In the genomic region with DNA sequence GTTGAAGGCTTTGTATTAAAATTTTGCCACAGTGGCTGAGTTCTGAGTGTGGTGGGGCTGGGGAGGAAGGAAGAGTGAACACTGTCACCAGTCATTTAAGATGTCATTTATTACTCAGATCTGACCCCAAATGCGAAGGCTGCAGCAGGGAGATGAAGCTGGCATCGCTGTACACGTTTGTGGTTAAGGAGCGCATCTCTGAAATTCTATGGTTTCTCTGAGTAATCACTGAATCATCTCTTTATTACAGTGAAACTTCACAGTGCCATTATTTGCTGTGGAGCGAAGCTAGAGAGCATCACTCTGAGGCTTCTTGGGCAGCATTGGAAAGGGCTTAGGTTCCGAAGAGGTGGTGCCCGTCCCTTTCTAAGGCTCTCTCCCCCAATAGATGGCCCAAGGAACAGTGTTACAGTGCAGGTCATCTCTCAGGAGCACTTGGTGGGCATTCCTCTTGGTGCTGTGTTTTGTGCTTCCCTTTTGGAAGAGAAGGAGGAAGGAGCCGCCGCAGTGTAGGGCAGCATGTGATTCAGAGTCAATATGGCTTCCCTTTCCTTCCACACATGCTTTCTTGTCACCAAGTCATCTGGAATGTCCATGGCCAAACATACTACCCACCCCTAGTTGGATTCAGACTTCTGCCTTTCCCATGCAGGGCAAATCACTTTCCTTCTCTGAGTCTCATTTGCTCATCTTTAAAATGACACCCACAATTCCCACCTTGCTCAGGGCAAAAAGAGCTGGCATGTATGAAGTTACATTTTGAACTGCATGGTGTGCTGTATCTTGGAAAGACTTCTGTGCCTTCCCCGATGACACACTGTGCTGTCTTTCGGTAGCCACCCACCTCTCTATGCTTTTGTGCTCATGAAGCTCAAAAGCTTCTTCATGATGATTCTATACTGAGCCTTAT, we compare ENCODE assay signal across 7 cellular contexts. TPM values are rescaled to one million over a fixed set of nuclear protein-coding genes. Genes with fewer than 3 reads are reported as not detected.
DNase-seq lines count a peak whose midpoint lies in the region; ATAC-seq and TF ChIP-seq lines count a peak whose summit lies in the region.

No MANE protein-coding gene starts in this region.

- no peaks in the 10 kb centered on the region for H3K4me1 ChIP-seq in stomach

- H3K4me3 ChIP-seq in fibroblast of the aortic adventitia (ENCODE audit: low read depth, low read length) (peak overlapping the region; percentile 36), stomach (no peak overlapping the region)

- TF ChIP-seq EP300 in stomach (IDR thresholded peaks at IDR 0.05): no peak

- no peaks in the 10 kb centered on the region for H3K36me3 ChIP-seq in stomach

- DNase-seq in HT1080 (ENCODE audit: low read depth) (peak; percentile 97), fibroblast of the aortic adventitia (ENCODE audit: low read depth) (peak; percentile 85), COLO668 (lab: John Stamatoyannopoulos, UW; ENCODE audit: unreplicated experiment) (no peak), stomach (no peak)
- DNase-seq in activated CD8-positive, alpha-beta memory T cell treated with anti-CD3 and anti-CD28 coated beads, Interleukin-2, amount 50 U/mL, for 24 hours (ENCODE audit: extremely low read depth): peak; percentile 49
- DNase-seq in stimulated activated CD8-positive, alpha-beta memory T cell treated with anti-CD3 and anti-CD28 coated beads, Interleukin-7, amount 100 ng/mL, for 48 hours (ENCODE audit: extremely low read depth in 1 of 2, low read depth in 1 of 2): peak; percentile 41 to 76

- intact Hi-C loops in stomach (cut with DNase I; ENCODE audit: low total_unique reads): no loop called here

- TF ChIP-seq CTCF in fibroblast of the aortic adventitia (IDR thresholded peaks at IDR 0.05; ENCODE audit: insufficient read depth, low read length) (no peak), stomach (IDR thresholded peaks at IDR 0.05) (no peak)

- H3K9me3 ChIP-seq in stomach: no peaks in the 10 kb centered on the region

- peak; percentile 57 for ATAC-seq in GM21381 (IDR thresholded peaks at IDR 0.05; ENCODE audit: unreplicated experiment)

- 80 to 85% (median 82%) methylated on average over 11 of the region's 11 CpGs for WGBS in stomach, 5 donors

- no peaks in the 10 kb centered on the region for H3K27me3 ChIP-seq in stomach

- H3K27ac ChIP-seq in stomach: no peak overlapping the region

- TF ChIP-seq POLR2A in stomach (IDR thresholded peaks at IDR 0.05): no peak

RNA-seq across cellular contexts. Expression of a gene that starts 9.3 kb away (rescaled TPM):
- total RNA-seq in HT1080 (2014; rRNA removed; shearing (Covaris generic)): 0.96 TPM in 1 of 2 replicates, not detected in the other
- polyA plus RNA-seq in HT1080 (2015; cell fraction: cytosol; rRNA removed): not detected in 2 replicates
- polyA plus RNA-seq in HT1080 (2015; cell fraction: nucleus; rRNA removed): 0.43 TPM in 1 of 2 replicates, not detected in the other
- total RNA-seq in fibroblast of the aortic adventitia (ENCODE audit: low replicate concordance): not detected in 2 replicates
- total RNA-seq in stomach: not detected
- not detected for polyA plus RNA-seq in stomach

RNA-seq across cellular contexts. Expression of a gene that starts 33.7 kb away (rescaled TPM):
- not detected in 2 replicates for total RNA-seq in HT1080 (2014; rRNA removed; shearing (Covaris generic))
- polyA plus RNA-seq in HT1080 (2015; cell fraction: cytosol; rRNA removed): not detected in 2 replicates
- not detected in 2 replicates for polyA plus RNA-seq in HT1080 (2015; cell fraction: nucleus; rRNA removed)
- not detected in 2 replicates for total RNA-seq in fibroblast of the aortic adventitia (ENCODE audit: low replicate concordance)
- total RNA-seq in stomach: not detected
- polyA plus RNA-seq in stomach: not detected

Comparison
In these comparisons a context has a peak if more than half of its experiments do, and no peak if none do; other contexts are left out.
1. DNase-seq: peak in HT1080 (single experiment), activated CD8-positive, alpha-beta memory T cell treated with anti-CD3 and anti-CD28 coated beads, Interleukin-2, amount 50 U/mL, for 24 hours (single experiment), fibroblast of the aortic adventitia (single experiment) and stimulated activated CD8-positive, alpha-beta memory T cell treated with anti-CD3 and anti-CD28 coated beads, Interleukin-7, amount 100 ng/mL, for 48 hours (2 of 2); none in COLO668 (single experiment) and stomach (single experiment).